ENCODE assay signal across 30 cellular contexts in genomic region chr16:68665501-68665900, GRCh38. TPM values are rescaled to one million over a fixed set of nuclear protein-coding genes. Genes with fewer than 3 reads are reported as not detected.
DNase-seq lines count a peak whose midpoint lies in the region; ATAC-seq, FAIRE-seq and TF ChIP-seq lines count a peak whose summit lies in the region.
"Had no signal": no experiment of that assay in that cellular context is flagged by ENCODE, and none has a peak within 500 bp of the region (broad histone marks: within the 10 kb centered on the region; RNA-seq: fewer than 3 reads in every experiment).

No MANE protein-coding gene starts in this region.

- BruUV-seq in HepG2 (replicated peaks; lab: Mats Ljungman, UMichigan): no TSS peak

- FAIRE-seq in HepG2 (lab: Jason Lieb, UNC): no peak
- FAIRE-seq: A549, TTC549 had no signal

- H3K4me3 ChIP-seq in HepG2 (replicated peaks in 1 of 3; ENCODE audit: insufficient read depth in 1 of 3, low read depth in 2 of 3, low read length in 3 of 3) (no peak overlapping the region), right lobe of liver (no peak overlapping the region), foreskin fibroblast (ENCODE audit: low read depth in 1 of 2, low read length in 2 of 2) (no peak overlapping the region), stomach (no peak overlapping the region)
- H3K4me3 ChIP-seq: A549, SK-N-MC, skin epidermis, thyroid gland had no signal

- no peak overlapping the region for H2AFZ ChIP-seq in HepG2 (ENCODE audit: low read length)

- no peak overlapping the region for H3K27ac ChIP-seq in HepG2 (ENCODE audit: extremely low read length, insufficient read depth, low read length)
- H3K27ac ChIP-seq in right lobe of liver: no peak overlapping the region
- H3K27ac ChIP-seq in stomach: no peak overlapping the region
- H3K27ac ChIP-seq: A549, SK-N-MC, thyroid gland had no signal

- no peaks in the 10 kb centered on the region for H3K4me1 ChIP-seq in HepG2 (ENCODE audit: insufficient read depth, low read length)
- H3K4me1 ChIP-seq in right lobe of liver: no peaks in the 10 kb centered on the region
- H3K4me1 ChIP-seq in stomach: no peaks in the 10 kb centered on the region
- H3K4me1 ChIP-seq: thyroid gland had no signal

- H3K36me3 ChIP-seq in HepG2 (replicated peaks in 1 of 2; ENCODE audit: control insufficient read depth in 1 of 2, insufficient read depth in 2 of 2, low read length in 2 of 2) (no peaks in the 10 kb centered on the region), right lobe of liver (no peaks in the 10 kb centered on the region), stomach (no peaks in the 10 kb centered on the region)
- H3K36me3 ChIP-seq: thyroid gland had no signal

- no peak for DNase-seq in HepG2 (ENCODE audit: low spot score)
- no peak for DNase-seq in right lobe of liver
- peak; percentile 32 for DNase-seq in RPMI8226
- no peak for DNase-seq in foreskin fibroblast
- DNase-seq in stomach: no peak
- DNase-seq in cortex of kidney (lab: John Stamatoyannopoulos, UW): no peak
- DNase-seq: activated CD4-positive, alpha-beta memory T cell treated with anti-CD3 and anti-CD28 coated beads for 36 hours; activated CD4-positive, CD25-positive, alpha-beta regulatory T cell treated with anti-CD3 and anti-CD28 coated beads, Interleukin-2, amount 50 U/mL, for 72 hours; activated CD8-positive, alpha-beta memory T cell treated with anti-CD3 and anti-CD28 coated beads, Interleukin-2, amount 50 U/mL, for 4 hours; activated naive CD4-positive, alpha-beta T cell treated with anti-CD3 and anti-CD28 coated beads, Interleukin-2, amount 50 U/mL, for 16 hours; amygdala; GF-D8; HFFc6; natural killer cell; NCI-H1048; NCI-H1694; NCI-H524 treated with DMSO at 0.1 percent for 48 hours; occipital lobe; stimulated activated CD4-positive, alpha-beta T cell treated with anti-CD3 and anti-CD28 coated beads, Interleukin-1b, Interleukin-23, amount 100 ng/mL, for 48 hours; stimulated activated CD8-positive, alpha-beta memory T cell treated with anti-CD3 and anti-CD28 coated beads, Interleukin-4, amount 100 ng/mL, for 48 hours; stimulated activated naive CD8-positive, alpha-beta T cell treated with anti-CD3 and anti-CD28 coated beads, Interleukin-15, amount 100 ng/mL, for 72 hours; thyroid gland had no signal

- POLR2A ChIA-PET in HepG2 (lab: Yijun Ruan, JAX): no interaction called here

- H3K27me3 ChIP-seq in HepG2 (ENCODE audit: control insufficient read depth in 1 of 2, insufficient read depth in 2 of 2, low read length in 2 of 2) (peaks cover 0 to 6% of the 10 kb centered on the region in 2 experiments; a peak in 3 of 5 replicates), right lobe of liver (no peaks in the 10 kb centered on the region), stomach (no peaks in the 10 kb centered on the region)
- H3K27me3 ChIP-seq: thyroid gland had no signal

- ATAC-seq in HepG2: no peak
- ATAC-seq in right lobe of liver: no peak
- ATAC-seq in esophagus mucosa: peak; percentile 88
- ATAC-seq in HG02938 (IDR thresholded peaks at IDR 0.05; ENCODE audit: unreplicated experiment): no peak
- ATAC-seq: A549; natural killer cell; stimulated activated naive CD8-positive, alpha-beta T cell treated with anti-CD3 and anti-CD28 coated beads, Interleukin-15, amount 100 ng/mL, for 72 hours had no signal

- CTCF ChIA-PET in HepG2 (lab: Yijun Ruan, JAX; ENCODE audit: low intra/inter-chr PET ratio, low total read pairs): no interaction called here

- no peaks in the 10 kb centered on the region for H3K79me2 ChIP-seq in HepG2 (ENCODE audit: insufficient read depth, low read length)

- H3K9ac ChIP-seq in HepG2 (ENCODE audit: insufficient read depth, low read depth, low read length): no peak overlapping the region

- TF ChIP-seq RAD21 in HepG2 (CRISPR knock-in tag; IDR thresholded peaks at IDR 0.05): no peak

- H3K4me2 ChIP-seq in HepG2 (ENCODE audit: low read depth, low read length): no peak overlapping the region
- H3K4me2 ChIP-seq: A549 had no signal

- 30% methylated on average over 3 of the region's 5 CpGs for WGBS in HepG2 (ENCODE audit: low lambda C conversion rate)
- 75% methylated on average over 3 of the region's 5 CpGs for WGBS in right lobe of liver (ENCODE audit: insufficient coverage, low coverage, low lambda C conversion rate, missing lambda C conversion rate)
- WGBS in stomach, 5 donors: 82 to 95% (median 91%) methylated on average over 5 of the region's 5 CpGs

- no peaks in the 10 kb centered on the region for H4K20me1 ChIP-seq in HepG2 (ENCODE audit: insufficient read depth, low read length)

- H3K9me3 ChIP-seq in HepG2 (ENCODE audit: low read length): no peaks in the 10 kb centered on the region
- no peaks in the 10 kb centered on the region for H3K9me3 ChIP-seq in right lobe of liver
- no peaks in the 10 kb centered on the region for H3K9me3 ChIP-seq in stomach
- H3K9me3 ChIP-seq: A549, thyroid gland had no signal

- TF ChIP-seq EP300 in HepG2 (IDR thresholded peaks at IDR 0.05; ENCODE audit: low read depth in 2 of 2, low read length in 2 of 2) (no peak), HepG2 (CRISPR knock-in tag; IDR thresholded peaks at IDR 0.05; ENCODE audit: borderline replicate concordance) (no peak), stomach (IDR thresholded peaks at IDR 0.05) (no peak)

- in situ Hi-C loops in HepG2 (cut with HindIII; ENCODE audit: extremely low pct_ligation_motif_present, low pct_unique_long_range_greater_than_20kb): no loop called here

- no peak for TF ChIP-seq CTCF in HepG2 (CRISPR knock-in tag; IDR thresholded peaks at IDR 0.05)
- no peak for TF ChIP-seq CTCF in right lobe of liver (IDR thresholded peaks at IDR 0.05)
- no peak for TF ChIP-seq CTCF in foreskin fibroblast (IDR thresholded peaks at IDR 0.05; ENCODE audit: low read depth, low read length)
- no peak for TF ChIP-seq CTCF in stomach (IDR thresholded peaks at IDR 0.05)

- TF ChIP-seq POLR2A in HepG2 (IDR thresholded peaks at IDR 0.05; ENCODE audit: insufficient read depth in 1 of 2, low read depth in 2 of 2, low read length in 2 of 2): no peak
- TF ChIP-seq POLR2A in right lobe of liver (IDR thresholded peaks at IDR 0.05): no peak
- TF ChIP-seq POLR2A in stomach (IDR thresholded peaks at IDR 0.05): no peak

- intact Hi-C loops in HepG2 (cut with micrococcal nuclease; ENCODE audit: unreplicated experiment) (no loop called here), right lobe of liver (cut with DNase I) (no loop called here), stomach (cut with DNase I; ENCODE audit: low total_unique reads) (no loop called here)

TF ChIP-seq in HepG2, 621 proteins besides CTCF, POLR2A, EP300 and RAD21:
- TF ChIP-seq BCLAF1 (IDR thresholded peaks at IDR 0.05) (no peak), MAFF (IDR thresholded peaks at IDR 0.05; ENCODE audit: low read depth, low read length) (0 out of 2 replicates have a peak, but pooled peaks have one; percentile 5), MAFK (conservative IDR thresholded peaks at IDR 0.05 in 1 of 2, IDR thresholded peaks at IDR 0.05 in 1 of 2; ENCODE audit: low read length in 2 of 2) (peak in 1 of 2 experiments; percentile 23; a peak in 1 of 4 replicates)
TF ChIP-seq in HepG2: peak in this region for 2.

RNA-seq across cellular contexts. Expression of gene CDH3, which starts 20.4 kb away (rescaled TPM):
- not detected in 2 replicates for total RNA-seq in HepG2 (2016; rRNA removed; fragmentation: Illumina TruSeq; extraction: Trizol)
- total RNA-seq in HepG2 (2016; cell fraction: cytosol; rRNA removed; fragmentation: Illumina TruSeq; extraction: Trizol; ENCODE audit: low read depth): not detected in 2 replicates
- not detected in 2 replicates for total RNA-seq in HepG2 (2016; cell fraction: insoluble cytoplasmic fraction; rRNA removed; fragmentation: Illumina TruSeq; extraction: Trizol)
- total RNA-seq in HepG2 (2016; cell fraction: membrane; rRNA removed; fragmentation: Illumina TruSeq; extraction: Trizol): not detected in 2 replicates
- 0.22 TPM in 1 of 2 replicates, not detected in the other for total RNA-seq in HepG2 (2016; cell fraction: nucleus; rRNA removed; fragmentation: Illumina TruSeq; extraction: Trizol)
- 0.11 and 0.57 TPM in 2 replicates for polyA plus RNA-seq in HepG2 (2011; rRNA removed)
- 0.09 and 0.32 TPM in 2 replicates for polyA plus RNA-seq in HepG2 (2011; cell fraction: cytosol; rRNA removed)
- polyA plus RNA-seq in HepG2 (2011; cell fraction: nucleus; rRNA removed): 0.19 and 0.23 TPM in 2 replicates
- polyA plus RNA-seq in HepG2 (2012): 0.12 and 0.25 TPM in 2 replicates
- not detected in 2 replicates for polyA plus RNA-seq in HepG2 (2016; cell fraction: cytosol; fragmentation: Illumina TruSeq; extraction: Trizol; ENCODE audit: low read depth)
- polyA plus RNA-seq in HepG2 (2016; cell fraction: insoluble cytoplasmic fraction; fragmentation: Illumina TruSeq; extraction: Trizol; ENCODE audit: low read depth): 0.22 TPM in 1 of 2 replicates, not detected in the other
- polyA plus RNA-seq in HepG2 (2016; cell fraction: membrane; fragmentation: Illumina TruSeq; extraction: Trizol; ENCODE audit: low read depth): not detected in 2 replicates
- polyA plus RNA-seq in HepG2 (2016; cell fraction: nucleus; fragmentation: Illumina TruSeq; extraction: Trizol; ENCODE audit: insufficient read depth, low read depth): not detected in 2 replicates
- 1.1 TPM in 1 of 2 replicates, not detected in the other for polyA minus RNA-seq in HepG2 (2011; rRNA and poly(A)+ RNA removed; ENCODE audit: low replicate concordance)
- not detected in 2 replicates for polyA minus RNA-seq in HepG2 (2011; cell fraction: cytosol; rRNA and poly(A)+ RNA removed)
- not detected in 2 replicates for polyA minus RNA-seq in HepG2 (2011; cell fraction: nucleus; rRNA and poly(A)+ RNA removed)
- under 1 TPM in 1 of 6 experiments, not detected in 5; 0.06 TPM for total RNA-seq in right lobe of liver
- 94.1 TPM for total RNA-seq in esophagus mucosa
- total RNA-seq in stomach: 10 to 100 TPM in 1 of 5 donors, 1 to 10 TPM in 2, not detected in 2; 1.6 to 28.6 (median 4.0) TPM
- 10 to 100 TPM in 1 of 3 donors, 1 to 10 TPM in 2; 1.7 to 13.6 (median 6.0) TPM for polyA plus RNA-seq in stomach
- total RNA-seq: cardiac septum, fibroblast of lung had no signal
